1 cellular context compared by ENCODE assay signal in the genomic region with DNA sequence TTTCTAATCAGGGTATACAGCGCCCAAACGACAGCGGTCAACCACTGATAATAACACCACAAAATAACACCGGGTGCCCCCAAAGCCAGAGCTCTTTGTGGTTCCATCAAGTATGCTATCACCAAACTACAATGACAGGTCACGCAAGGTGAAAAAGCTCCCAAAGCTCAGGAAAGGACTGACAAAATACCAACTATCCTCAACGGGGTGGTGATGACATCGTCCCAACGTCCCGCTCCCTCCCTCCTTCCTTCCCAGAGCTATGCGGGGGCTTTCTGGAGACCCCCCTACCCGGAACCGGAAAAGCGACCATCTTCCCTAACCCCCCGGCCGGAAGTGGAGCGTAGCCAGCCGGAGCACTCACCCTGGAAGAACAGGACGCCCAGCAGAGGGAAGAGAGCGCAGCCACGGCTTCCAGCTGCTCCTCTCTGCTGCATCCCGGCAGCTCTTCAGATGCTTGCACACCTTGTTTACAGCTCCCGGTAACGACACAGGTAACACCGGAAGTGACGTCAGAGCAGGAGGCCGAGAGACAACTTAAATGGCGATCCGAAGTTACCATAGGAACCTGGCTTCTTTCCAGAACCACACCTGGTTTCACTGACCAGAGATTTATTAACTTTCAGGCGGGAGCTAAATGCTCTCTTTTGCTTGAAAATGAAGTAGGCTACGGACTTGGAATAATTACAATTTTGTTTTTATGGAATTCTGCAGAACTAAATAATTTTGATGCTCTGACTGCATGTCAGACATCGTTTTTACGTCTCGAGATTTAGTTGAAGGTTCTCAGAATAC.
TF ChIP-seq lines count a peak whose summit lies in the region.

A gene with protein sequence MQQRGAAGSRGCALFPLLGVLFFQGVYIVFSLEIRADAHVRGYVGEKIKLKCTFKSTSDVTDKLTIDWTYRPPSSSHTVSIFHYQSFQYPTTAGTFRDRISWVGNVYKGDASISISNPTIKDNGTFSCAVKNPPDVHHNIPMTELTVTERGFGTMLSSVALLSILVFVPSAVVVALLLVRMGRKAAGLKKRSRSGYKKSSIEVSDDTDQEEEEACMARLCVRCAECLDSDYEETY (minus strand): TSS at position 508 of the 795 bp plus-strand sequence. CDS start 71 bp downstream, at position 437.

TF ChIP-seq in GM12878, 131 proteins besides CTCF, POLR2A, EP300 and RAD21 (continued from another document):
- TF ChIP-seq PML (IDR thresholded peaks at IDR 0.05; ENCODE audit: low read length): peak; percentile 73
- TF ChIP-seq STAT1 (conservative IDR thresholded peaks at IDR 0.05): 0 out of 2 replicates have a peak, but pooled peaks have one; percentile 28
- TF ChIP-seq, protein P1, sequence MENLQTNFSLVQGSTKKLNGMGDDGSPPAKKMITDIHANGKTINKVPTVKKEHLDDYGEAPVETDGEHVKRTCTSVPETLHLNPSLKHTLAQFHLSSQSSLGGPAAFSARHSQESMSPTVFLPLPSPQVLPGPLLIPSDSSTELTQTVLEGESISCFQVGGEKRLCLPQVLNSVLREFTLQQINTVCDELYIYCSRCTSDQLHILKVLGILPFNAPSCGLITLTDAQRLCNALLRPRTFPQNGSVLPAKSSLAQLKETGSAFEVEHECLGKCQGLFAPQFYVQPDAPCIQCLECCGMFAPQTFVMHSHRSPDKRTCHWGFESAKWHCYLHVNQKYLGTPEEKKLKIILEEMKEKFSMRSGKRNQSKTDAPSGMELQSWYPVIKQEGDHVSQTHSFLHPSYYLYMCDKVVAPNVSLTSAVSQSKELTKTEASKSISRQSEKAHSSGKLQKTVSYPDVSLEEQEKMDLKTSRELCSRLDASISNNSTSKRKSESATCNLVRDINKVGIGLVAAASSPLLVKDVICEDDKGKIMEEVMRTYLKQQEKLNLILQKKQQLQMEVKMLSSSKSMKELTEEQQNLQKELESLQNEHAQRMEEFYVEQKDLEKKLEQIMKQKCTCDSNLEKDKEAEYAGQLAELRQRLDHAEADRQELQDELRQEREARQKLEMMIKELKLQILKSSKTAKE (IDR thresholded peaks at IDR 0.05; ENCODE audit: low read depth, poor library complexity, severe bottlenecking): peak; percentile 44
- 0 out of 2 replicates have a peak, but pooled peaks have one; percentile 4 for TF ChIP-seq PAX5 (IDR thresholded peaks at IDR 0.05; ENCODE audit: borderline replicate concordance, low read depth, low read length)
- TF ChIP-seq SPI1 (IDR thresholded peaks at IDR 0.05; ENCODE audit: borderline replicate concordance, insufficient read depth, low read depth, low read length): no peak
- no peak for TF ChIP-seq CBFB (IDR thresholded peaks at IDR 0.05; ENCODE audit: low read depth)
- TF ChIP-seq RELA (IDR thresholded peaks at IDR 0.05; ENCODE audit: borderline replicate concordance, partially characterized antibody): peak; percentile 58
- TF ChIP-seq TCF12 (IDR thresholded peaks at IDR 0.05; ENCODE audit: low read depth, low read length): no peak; the same call in 1 of the 2 replicates
- TF ChIP-seq, protein P2, sequence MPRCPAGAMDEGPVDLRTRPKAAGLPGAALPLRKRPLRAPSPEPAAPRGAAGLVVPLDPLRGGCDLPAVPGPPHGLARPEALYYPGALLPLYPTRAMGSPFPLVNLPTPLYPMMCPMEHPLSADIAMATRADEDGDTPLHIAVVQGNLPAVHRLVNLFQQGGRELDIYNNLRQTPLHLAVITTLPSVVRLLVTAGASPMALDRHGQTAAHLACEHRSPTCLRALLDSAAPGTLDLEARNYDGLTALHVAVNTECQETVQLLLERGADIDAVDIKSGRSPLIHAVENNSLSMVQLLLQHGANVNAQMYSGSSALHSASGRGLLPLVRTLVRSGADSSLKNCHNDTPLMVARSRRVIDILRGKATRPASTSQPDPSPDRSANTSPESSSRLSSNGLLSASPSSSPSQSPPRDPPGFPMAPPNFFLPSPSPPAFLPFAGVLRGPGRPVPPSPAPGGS (IDR thresholded peaks at IDR 0.05; ENCODE audit: borderline replicate concordance, insufficient read depth, low read depth, low read length, poor library complexity, severe bottlenecking): no peak
- TF ChIP-seq ATF7 (IDR thresholded peaks at IDR 0.05; ENCODE audit: low read depth): peak; percentile 98
- TF ChIP-seq, protein P3, sequence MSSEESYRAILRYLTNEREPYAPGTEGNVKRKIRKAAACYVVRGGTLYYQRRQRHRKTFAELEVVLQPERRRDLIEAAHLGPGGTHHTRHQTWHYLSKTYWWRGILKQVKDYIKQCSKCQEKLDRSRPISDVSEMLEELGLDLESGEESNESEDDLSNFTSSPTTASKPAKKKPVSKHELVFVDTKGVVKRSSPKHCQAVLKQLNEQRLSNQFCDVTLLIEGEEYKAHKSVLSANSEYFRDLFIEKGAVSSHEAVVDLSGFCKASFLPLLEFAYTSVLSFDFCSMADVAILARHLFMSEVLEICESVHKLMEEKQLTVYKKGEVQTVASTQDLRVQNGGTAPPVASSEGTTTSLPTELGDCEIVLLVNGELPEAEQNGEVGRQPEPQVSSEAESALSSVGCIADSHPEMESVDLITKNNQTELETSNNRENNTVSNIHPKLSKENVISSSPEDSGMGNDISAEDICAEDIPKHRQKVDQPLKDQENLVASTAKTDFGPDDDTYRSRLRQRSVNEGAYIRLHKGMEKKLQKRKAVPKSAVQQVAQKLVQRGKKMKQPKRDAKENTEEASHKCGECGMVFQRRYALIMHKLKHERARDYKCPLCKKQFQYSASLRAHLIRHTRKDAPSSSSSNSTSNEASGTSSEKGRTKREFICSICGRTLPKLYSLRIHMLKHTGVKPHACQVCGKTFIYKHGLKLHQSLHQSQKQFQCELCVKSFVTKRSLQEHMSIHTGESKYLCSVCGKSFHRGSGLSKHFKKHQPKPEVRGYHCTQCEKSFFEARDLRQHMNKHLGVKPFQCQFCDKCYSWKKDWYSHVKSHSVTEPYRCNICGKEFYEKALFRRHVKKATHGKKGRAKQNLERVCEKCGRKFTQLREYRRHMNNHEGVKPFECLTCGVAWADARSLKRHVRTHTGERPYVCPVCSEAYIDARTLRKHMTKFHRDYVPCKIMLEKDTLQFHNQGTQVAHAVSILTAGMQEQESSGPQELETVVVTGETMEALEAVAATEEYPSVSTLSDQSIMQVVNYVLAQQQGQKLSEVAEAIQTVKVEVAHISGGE (CRISPR knock-in tag; IDR thresholded peaks at IDR 0.05): peak; percentile 57
- peak; percentile 70 for TF ChIP-seq MEF2B (IDR thresholded peaks at IDR 0.05; ENCODE audit: partially characterized antibody, poor library complexity, severe bottlenecking)
- peak; percentile 97 for TF ChIP-seq NBN (IDR thresholded peaks at IDR 0.05)
- 0 out of 2 replicates have a peak, but pooled peaks have one; percentile 70 for TF ChIP-seq CHD1 (IDR thresholded peaks at IDR 0.05; ENCODE audit: low read depth, low read length)
- TF ChIP-seq, protein P4, sequence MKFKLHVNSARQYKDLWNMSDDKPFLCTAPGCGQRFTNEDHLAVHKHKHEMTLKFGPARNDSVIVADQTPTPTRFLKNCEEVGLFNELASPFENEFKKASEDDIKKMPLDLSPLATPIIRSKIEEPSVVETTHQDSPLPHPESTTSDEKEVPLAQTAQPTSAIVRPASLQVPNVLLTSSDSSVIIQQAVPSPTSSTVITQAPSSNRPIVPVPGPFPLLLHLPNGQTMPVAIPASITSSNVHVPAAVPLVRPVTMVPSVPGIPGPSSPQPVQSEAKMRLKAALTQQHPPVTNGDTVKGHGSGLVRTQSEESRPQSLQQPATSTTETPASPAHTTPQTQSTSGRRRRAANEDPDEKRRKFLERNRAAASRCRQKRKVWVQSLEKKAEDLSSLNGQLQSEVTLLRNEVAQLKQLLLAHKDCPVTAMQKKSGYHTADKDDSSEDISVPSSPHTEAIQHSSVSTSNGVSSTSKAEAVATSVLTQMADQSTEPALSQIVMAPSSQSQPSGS (IDR thresholded peaks at IDR 0.05; ENCODE audit: low read length): peak; percentile 61
- TF ChIP-seq, protein P5, sequence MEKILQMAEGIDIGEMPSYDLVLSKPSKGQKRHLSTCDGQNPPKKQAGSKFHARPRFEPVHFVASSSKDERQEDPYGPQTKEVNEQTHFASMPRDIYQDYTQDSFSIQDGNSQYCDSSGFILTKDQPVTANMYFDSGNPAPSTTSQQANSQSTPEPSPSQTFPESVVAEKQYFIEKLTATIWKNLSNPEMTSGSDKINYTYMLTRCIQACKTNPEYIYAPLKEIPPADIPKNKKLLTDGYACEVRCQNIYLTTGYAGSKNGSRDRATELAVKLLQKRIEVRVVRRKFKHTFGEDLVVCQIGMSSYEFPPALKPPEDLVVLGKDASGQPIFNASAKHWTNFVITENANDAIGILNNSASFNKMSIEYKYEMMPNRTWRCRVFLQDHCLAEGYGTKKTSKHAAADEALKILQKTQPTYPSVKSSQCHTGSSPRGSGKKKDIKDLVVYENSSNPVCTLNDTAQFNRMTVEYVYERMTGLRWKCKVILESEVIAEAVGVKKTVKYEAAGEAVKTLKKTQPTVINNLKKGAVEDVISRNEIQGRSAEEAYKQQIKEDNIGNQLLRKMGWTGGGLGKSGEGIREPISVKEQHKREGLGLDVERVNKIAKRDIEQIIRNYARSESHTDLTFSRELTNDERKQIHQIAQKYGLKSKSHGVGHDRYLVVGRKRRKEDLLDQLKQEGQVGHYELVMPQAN (conservative IDR thresholded peaks at IDR 0.05): peak; percentile 62
- no peak for TF ChIP-seq CBX3 (IDR thresholded peaks at IDR 0.05; ENCODE audit: borderline replicate concordance, low read depth)
- TF ChIP-seq PAX8 (IDR thresholded peaks at IDR 0.05): no peak
- TF ChIP-seq RCOR1 (conservative IDR thresholded peaks at IDR 0.05; ENCODE audit: low read depth, low read length): no peak
- TF ChIP-seq SREBF1 (IDR thresholded peaks at IDR 0.05; ENCODE audit: low read length): no peak
- 0 out of 2 replicates have a peak, but pooled peaks have one; percentile 48 for TF ChIP-seq TCF3 (IDR thresholded peaks at IDR 0.05; ENCODE audit: borderline replicate concordance, insufficient read depth, low read depth, low read length)
- no peak for TF ChIP-seq JUNB (IDR thresholded peaks at IDR 0.05)
- no peak; the same call in 1 of the 2 replicates for TF ChIP-seq SMARCA5 (IDR thresholded peaks at IDR 0.05)
- TF ChIP-seq ESRRA (IDR thresholded peaks at IDR 0.05; ENCODE audit: low read length): no peak
- TF ChIP-seq ZNF207 (IDR thresholded peaks at IDR 0.05; ENCODE audit: borderline replicate concordance): peak; percentile 86
- no peak for TF ChIP-seq BRCA1 (IDR thresholded peaks at IDR 0.05; ENCODE audit: low read depth, low read length)
- TF ChIP-seq ZNF384 (IDR thresholded peaks at IDR 0.05; ENCODE audit: borderline replicate concordance, low read depth, low read length): no peak
- no peak for TF ChIP-seq JUND (IDR thresholded peaks at IDR 0.05; ENCODE audit: low read depth, low read length)
